Comparison of ENCODE assay signal across 1 cellular context in the genomic region with DNA sequence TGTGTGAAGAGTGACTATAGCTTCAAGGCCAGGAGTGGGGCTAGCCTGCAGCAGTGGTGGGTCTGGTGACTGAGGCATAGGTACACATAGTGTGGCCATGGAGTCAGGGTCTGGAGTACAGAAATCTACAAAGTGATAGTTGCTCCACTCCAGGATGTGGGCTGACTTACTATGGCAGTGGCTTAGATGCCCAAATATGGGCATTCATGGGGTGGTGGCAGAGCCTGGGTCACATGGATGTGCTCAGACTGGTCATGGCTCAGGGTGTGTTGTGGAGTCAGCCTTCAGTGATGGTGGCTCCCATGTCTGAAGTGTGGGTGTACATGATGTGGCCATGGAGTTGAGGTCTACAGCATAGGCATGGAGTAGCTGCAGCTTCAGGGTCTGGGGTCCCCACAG.
TF ChIP-seq lines count a peak whose summit lies in the region.

No MANE protein-coding gene starts in this region.

TF ChIP-seq in GM12878, 131 proteins besides CTCF, POLR2A, EP300 and RAD21:
- TF ChIP-seq SPI1 (IDR thresholded peaks at IDR 0.05; ENCODE audit: borderline replicate concordance, insufficient read depth, low read depth, low read length): no peak
- peak; percentile 64 to 73; a peak in 3 of 4 replicates for TF ChIP-seq SRF (IDR thresholded peaks at IDR 0.05; ENCODE audit: low read depth in 2 of 2, low read length in 2 of 2)
TF ChIP-seq in GM12878: peak in this region for 1.
